8 cellular contexts compared by ENCODE assay signal in the genomic region with DNA sequence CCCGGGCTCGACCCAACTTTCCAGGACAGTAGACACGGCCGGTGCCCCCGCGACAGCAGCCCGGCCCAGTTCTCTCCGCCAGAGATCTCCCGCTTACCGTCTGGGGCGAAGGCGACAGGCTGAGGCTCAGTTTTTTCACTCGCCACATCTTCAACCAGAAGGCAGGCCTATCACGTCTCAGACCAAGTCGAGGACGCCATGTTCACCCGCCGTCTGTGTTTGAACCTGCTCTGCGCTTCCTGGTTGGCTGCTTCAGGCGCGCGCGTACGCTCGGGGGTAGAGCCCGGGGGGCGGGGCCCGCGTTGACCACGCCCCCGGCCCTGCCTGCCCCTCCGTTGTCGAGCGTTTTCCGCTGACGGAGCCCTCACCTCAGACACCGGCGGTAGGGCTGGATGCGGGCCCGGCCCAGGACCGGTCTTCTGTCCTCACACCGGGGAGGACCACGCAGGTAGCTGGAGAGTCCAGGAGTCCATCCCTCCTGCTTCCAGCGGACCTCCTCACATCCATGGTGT. TPM values are rescaled to one million over a fixed set of nuclear protein-coding genes. Genes with fewer than 3 reads are reported as not detected.
A peak's percentile ranks its signal among the peaks of the same experiment; 100 is the strongest.
DNase-seq lines count a peak whose midpoint lies in the region; ATAC-seq and TF ChIP-seq lines count a peak whose summit lies in the region.

A gene with protein sequence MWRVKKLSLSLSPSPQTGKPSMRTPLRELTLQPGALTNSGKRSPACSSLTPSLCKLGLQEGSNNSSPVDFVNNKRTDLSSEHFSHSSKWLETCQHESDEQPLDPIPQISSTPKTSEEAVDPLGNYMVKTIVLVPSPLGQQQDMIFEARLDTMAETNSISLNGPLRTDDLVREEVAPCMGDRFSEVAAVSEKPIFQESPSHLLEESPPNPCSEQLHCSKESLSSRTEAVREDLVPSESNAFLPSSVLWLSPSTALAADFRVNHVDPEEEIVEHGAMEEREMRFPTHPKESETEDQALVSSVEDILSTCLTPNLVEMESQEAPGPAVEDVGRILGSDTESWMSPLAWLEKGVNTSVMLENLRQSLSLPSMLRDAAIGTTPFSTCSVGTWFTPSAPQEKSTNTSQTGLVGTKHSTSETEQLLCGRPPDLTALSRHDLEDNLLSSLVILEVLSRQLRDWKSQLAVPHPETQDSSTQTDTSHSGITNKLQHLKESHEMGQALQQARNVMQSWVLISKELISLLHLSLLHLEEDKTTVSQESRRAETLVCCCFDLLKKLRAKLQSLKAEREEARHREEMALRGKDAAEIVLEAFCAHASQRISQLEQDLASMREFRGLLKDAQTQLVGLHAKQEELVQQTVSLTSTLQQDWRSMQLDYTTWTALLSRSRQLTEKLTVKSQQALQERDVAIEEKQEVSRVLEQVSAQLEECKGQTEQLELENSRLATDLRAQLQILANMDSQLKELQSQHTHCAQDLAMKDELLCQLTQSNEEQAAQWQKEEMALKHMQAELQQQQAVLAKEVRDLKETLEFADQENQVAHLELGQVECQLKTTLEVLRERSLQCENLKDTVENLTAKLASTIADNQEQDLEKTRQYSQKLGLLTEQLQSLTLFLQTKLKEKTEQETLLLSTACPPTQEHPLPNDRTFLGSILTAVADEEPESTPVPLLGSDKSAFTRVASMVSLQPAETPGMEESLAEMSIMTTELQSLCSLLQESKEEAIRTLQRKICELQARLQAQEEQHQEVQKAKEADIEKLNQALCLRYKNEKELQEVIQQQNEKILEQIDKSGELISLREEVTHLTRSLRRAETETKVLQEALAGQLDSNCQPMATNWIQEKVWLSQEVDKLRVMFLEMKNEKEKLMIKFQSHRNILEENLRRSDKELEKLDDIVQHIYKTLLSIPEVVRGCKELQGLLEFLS (minus strand): TSS at position 227 of the 512 bp plus-strand sequence. CDS start 79 bp downstream, at position 148.

- peak; percentile 71 for TF ChIP-seq POLR2A in breast epithelium (IDR thresholded peaks at IDR 0.05)

- in situ Hi-C loops in ACHN (cut with HindIII; ENCODE audit: low pct_ligation_motif_present, low pct_unique_long_range_greater_than_20kb, low sequenced_read_pairs): no loop called here

- H3K4me3 ChIP-seq in WERI-Rb-1 (ENCODE audit: low read depth, low read length): peak within 1 kb of the TSS; percentile 82
- peak within 1 kb of the TSS; percentile 64 to 74 (median 65) for H3K4me3 ChIP-seq in breast epithelium
- H3K4me3 ChIP-seq in iPS-18c (ENCODE audit: insufficient read depth, low read depth, low read length): peak within 1 kb of the TSS; percentile 99
- peak within 1 kb of the TSS; percentile 67 to 94 (median 81) for H3K4me3 ChIP-seq in skeletal muscle tissue (ENCODE audit: low read length in 3 of 3)

- H3K36me3 ChIP-seq in WERI-Rb-1 (peaks cover 54% of the 10 kb centered on the region), breast epithelium (no peaks in the 10 kb centered on the region), skeletal muscle tissue (ENCODE audit: control insufficient read depth in 3 of 3, insufficient read depth in 3 of 3, low read length in 3 of 3) (no peaks in the 10 kb centered on the region)

- H3K9me3 ChIP-seq in WERI-Rb-1 (ENCODE audit: severe bottlenecking): no peaks in the 10 kb centered on the region
- no peaks in the 10 kb centered on the region for H3K9me3 ChIP-seq in breast epithelium
- no peaks in the 10 kb centered on the region for H3K9me3 ChIP-seq in iPS-18c (ENCODE audit: control insufficient read depth, insufficient read depth, low read length)
- H3K9me3 ChIP-seq in skeletal muscle tissue (ENCODE audit: control insufficient read depth in 3 of 3, low read length in 3 of 3): no peaks in the 10 kb centered on the region

- H3K27ac ChIP-seq in WERI-Rb-1: peak within 1 kb of the TSS; percentile 92
- H3K27ac ChIP-seq in breast epithelium: peak within 1 kb of the TSS; percentile 94 to 97
- peak within 1 kb of the TSS; percentile 93 for H3K27ac ChIP-seq in skeletal muscle tissue (ENCODE audit: low read depth, low read length)

- H3K9ac ChIP-seq in skeletal muscle tissue (ENCODE audit: low read depth in 1 of 3, low read length in 3 of 3): peak within 1 kb of the TSS; percentile 83 to 90 (median 89)

- peak; percentile 96 for DNase-seq in ACHN
- DNase-seq in NCI-H2196 treated with DMSO at 0.1 percent for 48 hours (lab: John Stamatoyannopoulos, UW; ENCODE audit: unreplicated experiment): peak; percentile 75
- peak; percentile 92 for DNase-seq in WERI-Rb-1
- peak; percentile 93 for DNase-seq in breast epithelium (ENCODE audit: low spot score in 2 of 2)

- intact Hi-C loops in breast epithelium (cut with DNase I; ENCODE audit: low total_unique reads): no loop called here

- no peaks in the 10 kb centered on the region for H3K27me3 ChIP-seq in WERI-Rb-1 (ENCODE audit: insufficient read depth, low read depth, severe bottlenecking)
- H3K27me3 ChIP-seq in breast epithelium: no peaks in the 10 kb centered on the region
- H3K27me3 ChIP-seq in skeletal muscle tissue (ENCODE audit: control insufficient read depth in 3 of 3, insufficient read depth in 3 of 3, low read length in 3 of 3): peaks cover 0 to 3% (median 0%) of the 10 kb centered on the region in 3 donors

- peak; percentile 59 for ATAC-seq in GM18873 (IDR thresholded peaks at IDR 0.05; ENCODE audit: low FRiP score, unreplicated experiment)
- ATAC-seq in HG03135 (IDR thresholded peaks at IDR 0.05; ENCODE audit: unreplicated experiment): peak; percentile 85

- H3K4me1 ChIP-seq in breast epithelium (no peaks in the 10 kb centered on the region), skeletal muscle tissue (ENCODE audit: control insufficient read depth in 3 of 3, insufficient read depth in 3 of 3, low read length in 3 of 3) (peaks cover 15 to 19% (median 16%) of the 10 kb centered on the region in 3 donors)

- no peak for TF ChIP-seq CTCF in WERI-Rb-1 (IDR thresholded peaks at IDR 0.05; ENCODE audit: low read depth, low read length)
- TF ChIP-seq CTCF in breast epithelium (IDR thresholded peaks at IDR 0.05): no peak

RNA-seq across cellular contexts. Expression of the gene that starts here (rescaled TPM):
- total RNA-seq in breast epithelium (1 to 10 TPM; 3.3 to 5.8 (median 4.1) TPM), skeletal muscle tissue (5.7 TPM)

Comparison
In these comparisons a context has a peak if more than half of its experiments do, and no peak if none do; other contexts are left out.
1. Peak in every context shown above with its lines: DNase-seq, ATAC-seq, H3K4me3 ChIP-seq and H3K27ac ChIP-seq.